10 cellular contexts compared by ENCODE assay signal in genomic region chr18:1213126-1213525, GRCh38.
"Had no signal": no experiment of that assay in that cellular context is flagged by ENCODE, and none has a peak within 500 bp of the region (broad histone marks: within the 10 kb centered on the region; RNA-seq: fewer than 3 reads in every experiment).

No MANE protein-coding gene starts in this region.

- ATAC-seq: GM23338 had no signal

- H3K4me2 ChIP-seq: GM23338, KMS-11 had no signal

- H3K9ac ChIP-seq: KMS-11 had no signal

- H3K4me3 ChIP-seq: GM23338 had no signal

- H3K27ac ChIP-seq: KMS-11 had no signal

- DNase-seq: H9, HCEC 1CT, IMR-90, Karpas-422, KBM-7 had no signal

- H2AFZ ChIP-seq: GM23338 had no signal

- FAIRE-seq: H1, H54, HTR-8/SVneo had no signal
